In the genomic region with DNA sequence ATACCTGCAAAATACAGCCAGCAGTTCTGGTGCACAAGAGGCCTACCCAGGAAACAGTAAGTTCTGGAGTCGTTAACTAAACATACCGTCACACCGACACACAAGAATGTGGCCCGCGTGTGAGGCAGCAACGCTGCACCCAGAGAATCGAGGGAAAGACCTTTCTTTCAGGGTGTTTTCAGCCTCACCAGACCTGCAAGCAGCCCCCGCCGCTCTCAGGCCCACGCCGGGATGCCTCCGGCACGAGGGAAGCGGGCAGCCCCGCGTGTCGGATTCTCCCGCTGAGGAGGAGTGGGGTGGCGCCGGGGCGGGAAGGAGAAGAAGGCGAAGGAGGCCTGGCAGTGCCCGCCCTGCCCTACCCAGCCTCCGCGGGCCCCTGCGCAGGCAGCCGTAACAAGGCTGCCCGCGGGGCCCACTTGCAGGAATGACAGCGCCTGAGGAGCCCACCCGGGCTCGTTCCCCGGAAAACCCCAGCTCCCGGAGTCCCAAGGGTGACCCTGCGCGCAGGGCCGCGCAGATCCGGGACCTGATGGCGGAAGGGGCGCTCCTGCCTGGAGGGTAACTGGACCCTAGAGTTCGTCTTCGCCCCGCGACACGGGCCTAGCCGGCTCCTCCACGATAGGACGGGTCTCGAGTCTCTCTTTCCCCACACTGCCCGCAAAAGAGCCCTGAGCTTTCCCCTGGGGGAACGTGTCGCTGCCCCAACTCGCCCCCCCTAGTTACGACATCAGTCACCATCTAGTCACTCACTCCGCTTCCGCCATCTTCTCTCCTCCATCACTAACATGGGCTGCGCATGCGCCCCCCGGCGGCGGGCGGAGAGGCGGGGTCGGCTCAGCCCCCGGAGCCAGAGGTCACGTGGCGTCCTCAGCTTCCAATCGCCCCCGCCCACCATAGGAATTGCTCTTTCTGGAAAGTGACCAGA, we compare ENCODE assay signal across 8 cellular contexts. TPM values are rescaled to one million over a fixed set of nuclear protein-coding genes. Genes with fewer than 3 reads are reported as not detected.
A peak's percentile ranks its signal among the peaks of the same experiment; 100 is the strongest.
DNase-seq lines count a peak whose midpoint lies in the region; ATAC-seq and TF ChIP-seq lines count a peak whose summit lies in the region.

A gene with protein sequence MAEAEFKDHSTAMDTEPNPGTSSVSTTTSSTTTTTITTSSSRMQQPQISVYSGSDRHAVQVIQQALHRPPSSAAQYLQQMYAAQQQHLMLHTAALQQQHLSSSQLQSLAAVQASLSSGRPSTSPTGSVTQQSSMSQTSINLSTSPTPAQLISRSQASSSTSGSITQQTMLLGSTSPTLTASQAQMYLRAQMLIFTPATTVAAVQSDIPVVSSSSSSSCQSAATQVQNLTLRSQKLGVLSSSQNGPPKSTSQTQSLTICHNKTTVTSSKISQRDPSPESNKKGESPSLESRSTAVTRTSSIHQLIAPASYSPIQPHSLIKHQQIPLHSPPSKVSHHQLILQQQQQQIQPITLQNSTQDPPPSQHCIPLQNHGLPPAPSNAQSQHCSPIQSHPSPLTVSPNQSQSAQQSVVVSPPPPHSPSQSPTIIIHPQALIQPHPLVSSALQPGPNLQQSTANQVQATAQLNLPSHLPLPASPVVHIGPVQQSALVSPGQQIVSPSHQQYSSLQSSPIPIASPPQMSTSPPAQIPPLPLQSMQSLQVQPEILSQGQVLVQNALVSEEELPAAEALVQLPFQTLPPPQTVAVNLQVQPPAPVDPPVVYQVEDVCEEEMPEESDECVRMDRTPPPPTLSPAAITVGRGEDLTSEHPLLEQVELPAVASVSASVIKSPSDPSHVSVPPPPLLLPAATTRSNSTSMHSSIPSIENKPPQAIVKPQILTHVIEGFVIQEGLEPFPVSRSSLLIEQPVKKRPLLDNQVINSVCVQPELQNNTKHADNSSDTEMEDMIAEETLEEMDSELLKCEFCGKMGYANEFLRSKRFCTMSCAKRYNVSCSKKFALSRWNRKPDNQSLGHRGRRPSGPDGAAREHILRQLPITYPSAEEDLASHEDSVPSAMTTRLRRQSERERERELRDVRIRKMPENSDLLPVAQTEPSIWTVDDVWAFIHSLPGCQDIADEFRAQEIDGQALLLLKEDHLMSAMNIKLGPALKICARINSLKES (minus strand): TSS at position 782 of the 925 bp plus-strand sequence. CDS start 18 bp downstream, at position 764.

- H3K4me2 ChIP-seq in hepatocyte = peak within 1 kb of the TSS; percentile 89

- H3K79me2 ChIP-seq in hepatocyte = peaks cover 50% of the 10 kb centered on the region

- ATAC-seq in GM18519 (IDR thresholded peaks at IDR 0.05; ENCODE audit: low FRiP score, unreplicated experiment) = peak; percentile 76
- ATAC-seq in HG03045 (IDR thresholded peaks at IDR 0.05; ENCODE audit: unreplicated experiment) = peak; percentile 78
- peak; percentile 96 for ATAC-seq in aorta (ENCODE audit: low FRiP score)

- H4K20me1 ChIP-seq in hepatocyte (ENCODE audit: insufficient read depth, poor library complexity, severe bottlenecking) = peaks cover 27% of the 10 kb centered on the region

- WGBS in hepatocyte (ENCODE audit: low lambda C conversion rate, missing lambda C conversion rate) = 2% methylated on average over 65 of the region's 70 CpGs
- WGBS in aorta, 2 donors = 1% methylated on average over 68 to 70 of the region's 70 CpGs

- H3K27ac ChIP-seq in hepatocyte (peak within 1 kb of the TSS; percentile 95), aorta (ENCODE audit: low read depth in 1 of 2, low read length in 2 of 2) (peak within 1 kb of the TSS; percentile 77 to 88)

- H3K9me2 ChIP-seq in hepatocyte (replicated peaks; ENCODE audit: insufficient read depth) = no peaks in the 10 kb centered on the region

- H3K36me3 ChIP-seq in hepatocyte (replicated peaks; ENCODE audit: insufficient read depth, low read depth) (no peaks in the 10 kb centered on the region), aorta (ENCODE audit: control insufficient read depth in 1 of 2, insufficient read depth in 2 of 2, low read length in 1 of 2) (peaks cover 0 to 2% of the 10 kb centered on the region in 2 donors)

- intact Hi-C loops in aorta (cut with DNase I) = loop anchor here (5.0 kb wide), 1 partner anchor 41 kb away; a partner anchor contains a TSS

- H3K27me3 ChIP-seq in hepatocyte = no peaks in the 10 kb centered on the region
- no peaks in the 10 kb centered on the region for H3K27me3 ChIP-seq in aorta (ENCODE audit: control insufficient read depth in 1 of 2, insufficient read depth in 2 of 2, low read length in 1 of 2)

- peak; percentile 5 for TF ChIP-seq CTCF in hepatocyte (IDR thresholded peaks at IDR 0.05; ENCODE audit: poor library complexity)

- peak; percentile 74 for DNase-seq in NCI-H2081 treated with DMSO at 0.1 percent for 48 hours (lab: John Stamatoyannopoulos, UW)
- DNase-seq in T1000 (lab: John Stamatoyannopoulos, UW) = peak; percentile 82
- peak; percentile 98 for DNase-seq in astrocyte of the hippocampus (ENCODE audit: low read depth, low spot score)
- peak; percentile 96 for DNase-seq in hepatocyte (ENCODE audit: low spot score)
- peak; percentile 72 for DNase-seq in renal cortical epithelial cell (ENCODE audit: low read depth)
- DNase-seq in aorta = peak; percentile 95 to 97

- peaks cover 15% of the 10 kb centered on the region for H3K4me1 ChIP-seq in hepatocyte (ENCODE audit: insufficient read depth)
- H3K4me1 ChIP-seq in aorta (ENCODE audit: control insufficient read depth in 1 of 2, insufficient read depth in 2 of 2, low read length in 2 of 2) = no peaks in the 10 kb centered on the region

- peak within 1 kb of the TSS; percentile 83 for H3K4me3 ChIP-seq in hepatocyte
- H3K4me3 ChIP-seq in aorta (ENCODE audit: low read length in 2 of 2) = peak within 1 kb of the TSS; percentile 73 to 84

- H3K9me3 ChIP-seq in hepatocyte (ENCODE audit: low read depth) (no peaks in the 10 kb centered on the region), aorta (ENCODE audit: control insufficient read depth, low read length) (no peaks in the 10 kb centered on the region)

- peak within 1 kb of the TSS; percentile 81 for H2AFZ ChIP-seq in hepatocyte

RNA-seq across cellular contexts. Expression of the gene that starts here (rescaled TPM):
- total RNA-seq in hepatocyte (36.2 and 36.6 TPM in 2 replicates), renal cortical epithelial cell (10.4 and 39.1 TPM in 2 replicates), aorta (100 to 1,000 TPM; 108 to 131 TPM)
- polyA plus RNA-seq in hepatocyte (39.8 and 39.9 TPM in 2 replicates), aorta (10 to 100 TPM in 1 of 2 donors, 1 to 10 TPM in 1; 6.1 to 11.3 TPM)

Comparison
In these comparisons a context has a peak if more than half of its experiments do, and no peak if none do; other contexts are left out.
1. Peak in every context shown above with its lines: DNase-seq, ATAC-seq, H3K4me3 ChIP-seq and H3K27ac ChIP-seq.